ENCODE assay signal across 1 cellular context in genomic region chr3:194101592-194102432, GRCh38.
A peak's percentile ranks its signal among the peaks of the same experiment; 100 is the strongest.
TF ChIP-seq lines count a peak whose summit lies in the region.

No MANE protein-coding gene starts in this region.

TF ChIP-seq in HepG2, 621 proteins besides CTCF, POLR2A, EP300 and RAD21 (continued from another document and continues in another):
- TF ChIP-seq MIER2 (CRISPR knock-in tag; IDR thresholded peaks at IDR 0.05) (peak; percentile 98), ZNF446 (CRISPR knock-in tag; IDR thresholded peaks at IDR 0.05) (no peak), ZNF318 (CRISPR knock-in tag; IDR thresholded peaks at IDR 0.05) (no peak), RFXAP (CRISPR knock-in tag; IDR thresholded peaks at IDR 0.05; ENCODE audit: borderline replicate concordance) (no peak), KDM4B (CRISPR knock-in tag; IDR thresholded peaks at IDR 0.05) (peak; percentile 52), KLF12 (CRISPR knock-in tag; IDR thresholded peaks at IDR 0.05; ENCODE audit: borderline replicate concordance) (no peak), CENPT (CRISPR knock-in tag; IDR thresholded peaks at IDR 0.05; ENCODE audit: low read depth) (no peak), ZNF33B (CRISPR knock-in tag; IDR thresholded peaks at IDR 0.05) (no peak), ADNP (CRISPR knock-in tag; IDR thresholded peaks at IDR 0.05) (no peak), ZNF678 (CRISPR knock-in tag; IDR thresholded peaks at IDR 0.05) (peak; percentile 60; the same call in 1 of the 2 replicates), ZNF816 (CRISPR knock-in tag; IDR thresholded peaks at IDR 0.05; ENCODE audit: borderline replicate concordance) (no peak), ZNF460 (CRISPR knock-in tag; IDR thresholded peaks at IDR 0.05; ENCODE audit: borderline replicate concordance) (no peak; the same call in 1 of the 2 replicates), THAP7 (CRISPR knock-in tag; IDR thresholded peaks at IDR 0.05) (0 out of 2 replicates have a peak, but pooled peaks have one; percentile 60), ZNF703 (CRISPR knock-in tag; IDR thresholded peaks at IDR 0.05; ENCODE audit: borderline replicate concordance) (no peak), ZNF615 (CRISPR knock-in tag; IDR thresholded peaks at IDR 0.05; ENCODE audit: borderline replicate concordance) (no peak), ZBTB42 (CRISPR knock-in tag; IDR thresholded peaks at IDR 0.05) (no peak), ZSCAN5A (CRISPR knock-in tag; IDR thresholded peaks at IDR 0.05; ENCODE audit: borderline replicate concordance) (no peak), ZNF329 (CRISPR knock-in tag; IDR thresholded peaks at IDR 0.05; ENCODE audit: low read depth) (no peak), HNRNPH1 (optimal IDR thresholded peaks at IDR 0.05; ENCODE audit: low read depth, low read length) (no peak), POGZ (CRISPR knock-in tag; IDR thresholded peaks at IDR 0.05) (peak; percentile 54), EED (CRISPR knock-in tag; IDR thresholded peaks at IDR 0.05) (no peak; the same call in 1 of the 2 replicates), RBM39 (IDR thresholded peaks at IDR 0.05; ENCODE audit: low read depth, low read length, poor library complexity, severe bottlenecking) (no peak), HHEX (CRISPR knock-in tag; IDR thresholded peaks at IDR 0.05) (no peak), ZNF572 (CRISPR knock-in tag; IDR thresholded peaks at IDR 0.05) (no peak), MLLT10 (CRISPR knock-in tag; IDR thresholded peaks at IDR 0.05) (no peak), ZBTB33 (CRISPR knock-in tag; IDR thresholded peaks at IDR 0.05) (no peak; the same call in 1 of the 2 replicates), TSC22D2 (CRISPR knock-in tag; IDR thresholded peaks at IDR 0.05; ENCODE audit: borderline replicate concordance) (0 out of 2 replicates have a peak, but pooled peaks have one; percentile 46), ZNF180 (CRISPR knock-in tag; IDR thresholded peaks at IDR 0.05; ENCODE audit: borderline replicate concordance, low read depth) (no peak), GZF1 (CRISPR knock-in tag; IDR thresholded peaks at IDR 0.05) (no peak), LCORL (IDR thresholded peaks at IDR 0.05) (peak; percentile 51; the same call in 1 of the 2 replicates), LCORL (CRISPR knock-in tag; IDR thresholded peaks at IDR 0.05) (peak; percentile 93), ZGPAT (CRISPR knock-in tag; IDR thresholded peaks at IDR 0.05) (peak; percentile 67; the same call in 1 of the 2 replicates), PTBP1 (IDR thresholded peaks at IDR 0.05; ENCODE audit: low read depth, low read length, poor library complexity, severe bottlenecking) (no peak), POLR2G (IDR thresholded peaks at IDR 0.05; ENCODE audit: low read depth, low read length) (peak; percentile 44), HMG20B (CRISPR knock-in tag; conservative IDR thresholded peaks at IDR 0.05) (peak; percentile 63; the same call in 1 of the 2 replicates), WIZ (CRISPR knock-in tag; IDR thresholded peaks at IDR 0.05) (no peak), SYNCRIP (IDR thresholded peaks at IDR 0.05; ENCODE audit: insufficient read depth, low read depth, low read length) (no peak), ZNF232 (CRISPR knock-in tag; IDR thresholded peaks at IDR 0.05; ENCODE audit: borderline replicate concordance) (no peak), YEATS4 (CRISPR knock-in tag; IDR thresholded peaks at IDR 0.05; ENCODE audit: borderline replicate concordance) (peak; percentile 73; the same call in 1 of the 2 replicates), ZNF441 (CRISPR knock-in tag; IDR thresholded peaks at IDR 0.05; ENCODE audit: borderline replicate concordance) (peak; percentile 67; the same call in 1 of the 2 replicates), ZNF556 (CRISPR knock-in tag; IDR thresholded peaks at IDR 0.05; ENCODE audit: borderline replicate concordance) (peak; percentile 83; the same call in 1 of the 2 replicates), ZNF737 (CRISPR knock-in tag; IDR thresholded peaks at IDR 0.05; ENCODE audit: borderline replicate concordance) (no peak), SMARCE1 (IDR thresholded peaks at IDR 0.05; ENCODE audit: borderline replicate concordance) (no peak), ZNF7 (CRISPR knock-in tag; IDR thresholded peaks at IDR 0.05) (no peak), ZBTB7A (CRISPR knock-in tag; IDR thresholded peaks at IDR 0.05) (0 out of 2 replicates have a peak, but pooled peaks have one; percentile 70), ZNF713 (CRISPR knock-in tag; IDR thresholded peaks at IDR 0.05) (0 out of 2 replicates have a peak, but pooled peaks have one; percentile 31), ZNF766 (CRISPR knock-in tag; IDR thresholded peaks at IDR 0.05; ENCODE audit: borderline replicate concordance) (no peak), NKX3-1 (CRISPR knock-in tag; IDR thresholded peaks at IDR 0.05) (no peak), MAZ (IDR thresholded peaks at IDR 0.05; ENCODE audit: borderline replicate concordance, low read depth, low read length) (no peak), MAZ (CRISPR knock-in tag; IDR thresholded peaks at IDR 0.05; ENCODE audit: low read depth) (no peak; the same call in 1 of the 2 replicates), SOX5 (CRISPR knock-in tag; IDR thresholded peaks at IDR 0.05; ENCODE audit: borderline replicate concordance) (peak; percentile 72; the same call in 1 of the 2 replicates), ZSCAN12 (CRISPR knock-in tag; IDR thresholded peaks at IDR 0.05) (no peak), DRAP1 (CRISPR knock-in tag; IDR thresholded peaks at IDR 0.05) (peak; percentile 91), SSRP1 (CRISPR knock-in tag; IDR thresholded peaks at IDR 0.05) (no peak), PHF5A (CRISPR knock-in tag; IDR thresholded peaks at IDR 0.05; ENCODE audit: low read depth, unreplicated experiment) (peak; percentile 73), SIX4 (CRISPR knock-in tag; IDR thresholded peaks at IDR 0.05) (0 out of 2 replicates have a peak, but pooled peaks have one; percentile 24), TBX3 (IDR thresholded peaks at IDR 0.05; ENCODE audit: borderline replicate concordance) (no peak), NCOA2 (CRISPR knock-in tag; IDR thresholded peaks at IDR 0.05) (peak; percentile 75), TEAD3 (CRISPR knock-in tag; optimal IDR thresholded peaks at IDR 0.05; ENCODE audit: borderline replicate concordance) (peak; percentile 73), DDIT3 (CRISPR knock-in tag; IDR thresholded peaks at IDR 0.05) (no peak), ZNF543 (CRISPR knock-in tag; IDR thresholded peaks at IDR 0.05) (0 out of 2 replicates have a peak, but pooled peaks have one; percentile 70), HOXA5 (CRISPR knock-in tag; IDR thresholded peaks at IDR 0.05) (0 out of 2 replicates have a peak, but pooled peaks have one; percentile 13), MAFF (IDR thresholded peaks at IDR 0.05; ENCODE audit: low read depth, low read length) (peak; percentile 52)
